In the genomic region with DNA sequence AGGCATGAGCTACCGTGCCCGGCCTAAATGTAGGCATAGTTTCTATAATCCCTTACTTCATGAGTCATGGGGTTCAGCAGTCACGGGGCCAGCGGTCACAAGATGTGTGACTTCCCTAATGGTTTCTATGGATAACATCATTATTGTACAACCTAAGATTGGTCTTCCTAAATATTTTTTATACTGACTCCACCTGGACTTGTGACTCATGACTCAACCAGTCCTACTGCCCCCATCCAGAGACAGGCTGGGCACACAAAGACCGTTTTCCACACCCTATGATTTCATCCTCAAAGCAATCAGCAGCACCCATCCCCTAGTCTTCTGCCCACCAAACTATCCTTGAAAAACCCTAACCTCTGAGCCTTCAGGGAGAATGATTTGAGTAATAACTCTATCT, we compare ENCODE assay signal across 18 cellular contexts. TPM values are rescaled to one million over a fixed set of nuclear protein-coding genes. Genes with fewer than 3 reads are reported as not detected.
DNase-seq lines count a peak whose midpoint lies in the region; ATAC-seq, FAIRE-seq and TF ChIP-seq lines count a peak whose summit lies in the region.
"Had no signal": no experiment of that assay in that cellular context is flagged by ENCODE, and none has a peak within 500 bp of the region (broad histone marks: within the 10 kb centered on the region; RNA-seq: fewer than 3 reads in every experiment).

No MANE protein-coding gene starts in this region.

- peaks cover 0 to 51% (median 44%) of the 10 kb centered on the region in 5 donors for H3K36me3 Mint-ChIP-seq in naive thymus-derived CD4-positive, alpha-beta T cell
- H3K36me3 Mint-ChIP-seq in GM23338 (ENCODE audit: low read depth) = peaks cover 34% of the 10 kb centered on the region
- H3K36me3 Mint-ChIP-seq: naive B cell had no signal

- no peaks in the 10 kb centered on the region for H3K9me2 ChIP-seq in GM23338 (ENCODE audit: insufficient read depth)

- no peak overlapping the region for H4K91ac ChIP-seq in mesenchymal stem cell (ENCODE audit: low read length)

- H3K4me1 ChIP-seq in mesenchymal stem cell (ENCODE audit: control insufficient read depth, insufficient read depth, low read depth, low read length) (no peaks in the 10 kb centered on the region), GM23338 (ENCODE audit: insufficient read depth) (peaks cover 9% of the 10 kb centered on the region; the same call in 1 of the 2 replicates)
- H3K4me1 ChIP-seq in naive thymus-derived CD4-positive, alpha-beta T cell (ENCODE audit: control insufficient read depth in 2 of 2, insufficient read depth in 2 of 2, low read length in 2 of 2) = no peaks in the 10 kb centered on the region
- H3K4me1 ChIP-seq: left lung had no signal

- H3K27ac Mint-ChIP-seq in naive thymus-derived CD4-positive, alpha-beta T cell = no peak overlapping the region
- H3K27ac Mint-ChIP-seq in GM23338 = no peak overlapping the region

- H3K79me1 ChIP-seq in mesenchymal stem cell (replicated peaks; ENCODE audit: low read length, poor library complexity, severe bottlenecking) = peaks cover 44% of the 10 kb centered on the region

- H2AFZ ChIP-seq in mesenchymal stem cell (ENCODE audit: low read depth, low read length) = no peak overlapping the region
- no peak overlapping the region for H2AFZ ChIP-seq in GM23338

- H3K9me3 Mint-ChIP-seq in naive thymus-derived CD4-positive, alpha-beta T cell = peaks cover 0 to 23% (median 1%) of the 10 kb centered on the region in 11 donors
- H3K9me3 Mint-ChIP-seq in GM23338 = peaks cover 23% of the 10 kb centered on the region

- no peak overlapping the region for H2BK120ac ChIP-seq in mesenchymal stem cell (ENCODE audit: low read depth, low read length)

- no peak overlapping the region for H2AK5ac ChIP-seq in mesenchymal stem cell (ENCODE audit: low read length, severe bottlenecking)

- DNase-seq in EL = peak; percentile 37
- peak; percentile 43 for DNase-seq in M059J (ENCODE audit: low read depth)
- peak; percentile 93 for DNase-seq in bronchial epithelial cell (ENCODE audit: low read depth)
- DNase-seq in mesenchymal stem cell = peak; percentile 7
- no peak for DNase-seq in KBM-7
- DNase-seq in naive thymus-derived CD4-positive, alpha-beta T cell = no peak
- no peak for DNase-seq in GM23338 (ENCODE audit: low spot score)
- no peak for DNase-seq in iPS-NIHi11 (ENCODE audit: low spot score)
- DNase-seq: activated CD4-positive, CD25-positive, alpha-beta regulatory T cell; activated gamma-delta T cell; anterior cingulate cortex; hypothalamus; left lung; naive B cell; NCI-H2029 treated with DMSO at 0.1 percent for 48 hours; NCI-H526; stimulated activated CD4-positive, alpha-beta T cell treated with anti-CD3 and anti-CD28 coated beads, Interleukin-15, amount 100 ng/mL, for 24 hours; stomach had no signal

- H3K4me2 ChIP-seq in mesenchymal stem cell (ENCODE audit: low read length, poor library complexity, severe bottlenecking) (no peak overlapping the region), GM23338 (no peak overlapping the region)

- H2BK15ac ChIP-seq in mesenchymal stem cell (ENCODE audit: low read depth, poor library complexity, severe bottlenecking) = no peak overlapping the region

- no peaks in the 10 kb centered on the region for H3K9me3 ChIP-seq in mesenchymal stem cell (ENCODE audit: control insufficient read depth, low read length)
- H3K9me3 ChIP-seq in naive thymus-derived CD4-positive, alpha-beta T cell (ENCODE audit: control insufficient read depth in 2 of 3, low read length in 3 of 3) = no peaks in the 10 kb centered on the region
- H3K9me3 ChIP-seq: stomach had no signal

- H2BK5ac ChIP-seq in mesenchymal stem cell (ENCODE audit: low read depth, low read length, poor library complexity, severe bottlenecking) = no peak overlapping the region

- intact Hi-C loops in naive thymus-derived CD4-positive, alpha-beta T cell (cut with micrococcal nuclease) = no loop called here

- no peak overlapping the region for H3K9ac ChIP-seq in mesenchymal stem cell (ENCODE audit: low read length)

- in situ Hi-C loops in KBM-7 (cut with MboI; ENCODE audit: low pct_unique_long_range_greater_than_20kb, low sequenced_read_pairs) = no loop called here

- H3K4me1 Mint-ChIP-seq in naive thymus-derived CD4-positive, alpha-beta T cell = peaks cover 2 to 35% (median 17%) of the 10 kb centered on the region in 7 donors
- H3K4me1 Mint-ChIP-seq in GM23338 = peaks cover 19% of the 10 kb centered on the region

- CTCF ChIA-PET in naive thymus-derived CD4-positive, alpha-beta T cell (lab: Charles Lee) = no interaction called here

- FAIRE-seq in bronchial epithelial cell (lab: Jason Lieb, UNC) = peak; percentile 43

- H3K79me2 ChIP-seq in GM23338 (replicated peaks; ENCODE audit: insufficient read depth) = peaks cover 96% of the 10 kb centered on the region

- no peaks in the 10 kb centered on the region for H3K36me3 ChIP-seq in bronchial epithelial cell (ENCODE audit: control insufficient read depth, insufficient read depth, low read length)
- H3K36me3 ChIP-seq in mesenchymal stem cell (ENCODE audit: control insufficient read depth in 1 of 2, insufficient read depth in 2 of 2, low read depth in 1 of 2, low read length in 2 of 2) = no peaks in the 10 kb centered on the region
- no peaks in the 10 kb centered on the region for H3K36me3 ChIP-seq in naive thymus-derived CD4-positive, alpha-beta T cell (ENCODE audit: control insufficient read depth in 2 of 3, insufficient read depth in 3 of 3, low read length in 3 of 3)
- H3K36me3 ChIP-seq in GM23338 (ENCODE audit: insufficient read depth) = no peaks in the 10 kb centered on the region; the same call in 1 of the 2 replicates
- H3K36me3 ChIP-seq: left lung, stomach had no signal

- H3K27me3 ChIP-seq in bronchial epithelial cell (ENCODE audit: control insufficient read depth, insufficient read depth, low read length) (no peaks in the 10 kb centered on the region), mesenchymal stem cell (ENCODE audit: control insufficient read depth in 1 of 2, insufficient read depth in 1 of 2, low read length in 2 of 2) (no peaks in the 10 kb centered on the region), GM23338 (ENCODE audit: insufficient read depth) (no peaks in the 10 kb centered on the region)
- no peaks in the 10 kb centered on the region for H3K27me3 ChIP-seq in naive thymus-derived CD4-positive, alpha-beta T cell (ENCODE audit: control insufficient read depth in 2 of 2, insufficient read depth in 2 of 2, low read length in 2 of 2)
- H3K27me3 ChIP-seq: left lung, stomach had no signal

- peaks cover 9% of the 10 kb centered on the region; the same call in 1 of the 2 replicates for H4K20me1 ChIP-seq in GM23338 (replicated peaks; ENCODE audit: insufficient read depth)

- H3K23ac ChIP-seq in mesenchymal stem cell (ENCODE audit: low read length in 2 of 2) = no peak overlapping the region

- H4K8ac ChIP-seq in mesenchymal stem cell (ENCODE audit: low read length) = no peak overlapping the region

- no peak overlapping the region for H3K14ac ChIP-seq in mesenchymal stem cell (ENCODE audit: low read length in 2 of 2)

- ATAC-seq in naive thymus-derived CD4-positive, alpha-beta T cell = no peak
- ATAC-seq in GM23338 = no peak
- ATAC-seq: left lung had no signal

- no peak overlapping the region for H3K18ac ChIP-seq in mesenchymal stem cell (ENCODE audit: low read depth in 1 of 2, low read length in 2 of 2)

- no peak overlapping the region for H3K4me3 ChIP-seq in bronchial epithelial cell (ENCODE audit: low read depth, low read length)
- no peak overlapping the region for H3K4me3 ChIP-seq in mesenchymal stem cell (ENCODE audit: insufficient read depth in 1 of 2, low read depth in 1 of 2, low read length in 2 of 2)
- no peak overlapping the region for H3K4me3 ChIP-seq in naive thymus-derived CD4-positive, alpha-beta T cell (ENCODE audit: low read length)
- no peak overlapping the region for H3K4me3 ChIP-seq in GM23338
- H3K4me3 ChIP-seq: left lung, stomach had no signal

- 90% methylated on average over 4 of the region's 5 CpGs for WGBS in mesenchymal stem cell

- no peaks in the 10 kb centered on the region for H3K27me3 Mint-ChIP-seq in naive thymus-derived CD4-positive, alpha-beta T cell
- H3K27me3 Mint-ChIP-seq in GM23338 (ENCODE audit: insufficient read depth, low read depth, poor library complexity) = peaks cover 2% of the 10 kb centered on the region
- H3K27me3 Mint-ChIP-seq: naive B cell had no signal

- no peaks in the 10 kb centered on the region for H3F3A ChIP-seq in GM23338 (replicated peaks; ENCODE audit: low read depth)

- no peak overlapping the region for H3K4me3 Mint-ChIP-seq in naive thymus-derived CD4-positive, alpha-beta T cell
- no peak overlapping the region for H3K4me3 Mint-ChIP-seq in GM23338
- H3K4me3 Mint-ChIP-seq: naive B cell had no signal

- no peak overlapping the region for H2BK12ac ChIP-seq in mesenchymal stem cell (ENCODE audit: low read length in 2 of 2)

- H3K4ac ChIP-seq in mesenchymal stem cell (ENCODE audit: low read depth in 1 of 2, low read length in 2 of 2) = no peak overlapping the region

- H3K27ac ChIP-seq in mesenchymal stem cell (ENCODE audit: low read length, poor library complexity, severe bottlenecking) (no peak overlapping the region), GM23338 (ENCODE audit: low read depth) (no peak overlapping the region)
- H3K27ac ChIP-seq in naive thymus-derived CD4-positive, alpha-beta T cell (ENCODE audit: low read depth, low read length) = no peak overlapping the region
- H3K27ac ChIP-seq: left lung, stomach had no signal

- TF ChIP-seq CTCF in bronchial epithelial cell (IDR thresholded peaks at IDR 0.05; ENCODE audit: insufficient read depth, low read length, severe bottlenecking) (no peak), GM23338 (conservative IDR thresholded peaks at IDR 0.05; ENCODE audit: low read depth in 2 of 2) (no peak)

- POLR2A ChIA-PET in naive thymus-derived CD4-positive, alpha-beta T cell (lab: Charles Lee) = no interaction called here

TF ChIP-seq in GM23338, 12 proteins besides CTCF, POLR2A, EP300 and RAD21 (continues in another document):
- TF ChIP-seq EZH2phosphoT487 (IDR thresholded peaks at IDR 0.05; ENCODE audit: unreplicated experiment) = no peak

RNA-seq across cellular contexts. Expression of a gene that starts 15.9 kb away (rescaled TPM):
- total RNA-seq in M059J (2014; rRNA removed; shearing (Covaris generic)) = 12.0 and 23.0 TPM in 2 replicates
- total RNA-seq in bronchial epithelial cell = 49.8 and 55.6 TPM in 2 replicates
- polyA plus RNA-seq in mesenchymal stem cell (2013, experiment 1 of 2) = 9.3 TPM
- polyA plus RNA-seq in mesenchymal stem cell (2013, experiment 2 of 2) = 9.8 TPM
- 10 to 100 TPM in 1 of 5 experiments, 1 to 10 TPM in 4; 5.9 to 31.5 (median 8.1) TPM for total RNA-seq in naive thymus-derived CD4-positive, alpha-beta T cell
- polyA plus RNA-seq in naive thymus-derived CD4-positive, alpha-beta T cell = 10 to 100 TPM in 1 of 2 donors, 1 to 10 TPM in 1; 8.6 to 17.9 TPM
- total RNA-seq in GM23338 (2014; rRNA removed; shearing (Covaris generic)) = 17.3 and 17.9 TPM in 2 replicates
- polyA plus RNA-seq in GM23338 (2016; fragmentation: Nextera tagmentation; extraction: Ambion mirVana) = 13.1 and 17.2 TPM in 2 replicates

RNA-seq across cellular contexts. Expression of a gene that starts 16.0 kb away (rescaled TPM):
- total RNA-seq in M059J (2014; rRNA removed; shearing (Covaris generic)) = 15.6 and 21.9 TPM in 2 replicates
- 26.8 and 37.4 TPM in 2 replicates for total RNA-seq in bronchial epithelial cell
- 29.3 TPM for polyA plus RNA-seq in mesenchymal stem cell (2013, experiment 1 of 2)
- polyA plus RNA-seq in mesenchymal stem cell (2013, experiment 2 of 2) = 31.4 TPM
- total RNA-seq in naive thymus-derived CD4-positive, alpha-beta T cell = 100 to 1,000 TPM in 1 of 5 experiments, 10 to 100 TPM in 4; 47.0 to 101 (median 53.7) TPM
- 10 to 100 TPM; 35.1 to 81.3 TPM for polyA plus RNA-seq in naive thymus-derived CD4-positive, alpha-beta T cell
- 40.7 and 42.7 TPM in 2 replicates for total RNA-seq in GM23338 (2014; rRNA removed; shearing (Covaris generic))
- 181 and 188 TPM in 2 replicates for polyA plus RNA-seq in GM23338 (2016; fragmentation: Nextera tagmentation; extraction: Ambion mirVana)

Comparison
In these comparisons a context has a peak if more than half of its experiments do, and no peak if none do; other contexts are left out.
1. DNase-seq: peak in EL (single experiment), M059J (single experiment), bronchial epithelial cell (single experiment) and mesenchymal stem cell (single experiment); none in KBM-7 (single experiment), naive thymus-derived CD4-positive, alpha-beta T cell (0 of 9), GM23338 (single experiment) and iPS-NIHi11 (single experiment).